In genomic region chr11:418343-419247, GRCh38 we compare ENCODE assay signal across 1 cellular context.
TF ChIP-seq lines count a peak whose summit lies in the region.

No MANE protein-coding gene starts in this region.

TF ChIP-seq in H1, 55 proteins besides CTCF, POLR2A, EP300 and RAD21:
- TF ChIP-seq USF2 (IDR thresholded peaks at IDR 0.05; ENCODE audit: low read length): no peak
